17 cellular contexts compared by ENCODE assay signal in the genomic region with DNA sequence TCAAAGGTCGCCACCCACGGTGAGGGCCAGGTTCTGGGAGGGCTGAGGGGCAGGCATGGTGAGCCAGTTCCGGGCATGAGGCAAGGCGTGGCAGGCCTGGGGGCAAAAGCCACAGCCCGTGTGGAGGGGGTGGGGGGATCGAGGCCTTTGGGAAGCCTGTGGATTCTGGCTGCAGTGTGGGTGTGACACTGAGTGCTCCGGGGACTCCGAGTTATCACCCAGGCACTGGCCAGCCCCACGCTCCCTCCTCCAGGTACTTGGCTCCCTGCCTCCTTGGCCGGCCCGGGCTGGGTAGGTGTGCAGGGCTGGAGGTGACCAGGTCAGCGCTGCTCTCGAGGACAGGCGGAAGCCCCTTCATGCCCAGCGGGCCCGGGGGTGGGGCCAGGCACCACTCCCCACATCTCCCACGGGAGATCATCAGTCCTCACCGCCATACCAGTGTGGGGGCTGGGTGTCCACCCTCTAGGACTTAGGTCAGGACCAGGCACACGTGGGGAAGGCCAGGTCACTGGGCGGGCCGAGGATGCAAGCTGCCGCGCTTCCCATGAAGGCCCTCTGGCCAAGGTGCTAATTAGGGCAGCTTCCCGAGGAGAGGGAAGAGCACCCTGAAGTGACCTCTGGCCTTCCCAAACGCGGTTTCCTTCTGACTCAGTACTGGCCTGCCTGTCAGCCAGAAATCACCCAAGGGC. TPM values are rescaled to one million over a fixed set of nuclear protein-coding genes. Genes with fewer than 3 reads are reported as not detected.
DNase-seq lines count a peak whose midpoint lies in the region; ATAC-seq and TF ChIP-seq lines count a peak whose summit lies in the region.
"Had no signal": no experiment of that assay in that cellular context is flagged by ENCODE, and none has a peak within 500 bp of the region (broad histone marks: within the 10 kb centered on the region; RNA-seq: fewer than 3 reads in every experiment).

No MANE protein-coding gene starts in this region.

- 88 to 89% methylated on average over 7 to 26 of the region's 26 CpGs for WGBS in endodermal cell (ENCODE audit: insufficient coverage in 1 of 2, insufficient read length in 1 of 2), 2 experiments
- WGBS in stomach, 5 donors = 33 to 48% (median 43%) methylated on average over 24 to 26 of the region's 26 CpGs

- H3K4me1 Mint-ChIP-seq in endodermal cell = no peaks in the 10 kb centered on the region
- H3K4me1 Mint-ChIP-seq: CD4-positive, CD25-positive, alpha-beta regulatory T cell had no signal

- H3K9me3 ChIP-seq in Peyer's patch (no peaks in the 10 kb centered on the region), endodermal cell (ENCODE audit: control insufficient read depth, low read length) (no peaks in the 10 kb centered on the region), mucosa of descending colon (no peaks in the 10 kb centered on the region), stomach (no peaks in the 10 kb centered on the region)

- no peak overlapping the region for H3K4me3 Mint-ChIP-seq in endodermal cell
- H3K4me3 Mint-ChIP-seq: CD4-positive, CD25-positive, alpha-beta regulatory T cell had no signal

- no peak overlapping the region for H3K4me3 ChIP-seq in Peyer's patch
- no peak overlapping the region for H3K4me3 ChIP-seq in endodermal cell (ENCODE audit: low read length)
- H3K4me3 ChIP-seq in mucosa of descending colon = no peak overlapping the region
- no peak overlapping the region for H3K4me3 ChIP-seq in stomach
- H3K4me3 ChIP-seq: GM23248 had no signal

- intact Hi-C loops in mucosa of descending colon (cut with DNase I, micrococcal nuclease) (no loop called here), stomach (cut with DNase I; ENCODE audit: low total_unique reads) (no loop called here)

- H3K27ac ChIP-seq in Peyer's patch (peak overlapping the region in 2 of 4 donors; percentile 27 to 84), endodermal cell (ENCODE audit: low read depth, low read length) (no peak overlapping the region), stomach (peak overlapping the region; percentile 13 to 62 (median 60))
- H3K27ac ChIP-seq: GM23248 had no signal

- no peaks in the 10 kb centered on the region for H3K36me3 ChIP-seq in Peyer's patch
- no peaks in the 10 kb centered on the region for H3K36me3 ChIP-seq in endodermal cell (ENCODE audit: control insufficient read depth, insufficient read depth, low read length)
- H3K36me3 ChIP-seq in mucosa of descending colon (ENCODE audit: low read depth) = no peaks in the 10 kb centered on the region
- no peaks in the 10 kb centered on the region for H3K36me3 ChIP-seq in stomach

- peaks cover 8% of the 10 kb centered on the region for H3K27me3 Mint-ChIP-seq in endodermal cell (ENCODE audit: insufficient read depth)

- TF ChIP-seq EP300 in stomach (IDR thresholded peaks at IDR 0.05) = no peak

- H3K4me1 ChIP-seq in Peyer's patch (peaks cover 0 to 57% (median 14%) of the 10 kb centered on the region in 4 donors), endodermal cell (ENCODE audit: control insufficient read depth, insufficient read depth, low read length) (no peaks in the 10 kb centered on the region), mucosa of descending colon (ENCODE audit: low read depth) (peaks cover 52% of the 10 kb centered on the region), stomach (peaks cover 55 to 72% (median 70%) of the 10 kb centered on the region in 4 donors)

- DNase-seq in Peyer's patch = peak in 2 of 3 donors; percentile 64 to 67
- peak; percentile 32 for DNase-seq in endodermal cell
- peak in 2 of 3 donors; percentile 70 to 74 for DNase-seq in mucosa of descending colon
- DNase-seq in stomach = peak; percentile 71
- no peak for DNase-seq in activated CD8-positive, alpha-beta memory T cell treated with anti-CD3 and anti-CD28 coated beads, Interleukin-2, amount 50 U/mL, for 4 hours
- DNase-seq in glomerular visceral epithelial cell (ENCODE audit: extremely low spot score) = no peak
- DNase-seq: Calu3; CD4-positive, CD25-positive, alpha-beta regulatory T cell; DMS79; GM23248; KG1; NCI-H1417 treated with DMSO at 0.1 percent for 48 hours; NCI-H1930; NCI-H526 treated with DMSO at 0.1 percent for 48 hours; SIG-M5 had no signal

- TF ChIP-seq POLR2A in Peyer's patch (IDR thresholded peaks at IDR 0.05) (no peak), stomach (IDR thresholded peaks at IDR 0.05) (no peak)

- H3K36me3 Mint-ChIP-seq in endodermal cell (ENCODE audit: low read depth) = no peaks in the 10 kb centered on the region
- H3K36me3 Mint-ChIP-seq: CD4-positive, CD25-positive, alpha-beta regulatory T cell had no signal

- no peak overlapping the region for H3K9ac ChIP-seq in endodermal cell (ENCODE audit: extremely low read depth, low read length, poor library complexity, severe bottlenecking)
- H3K9ac ChIP-seq: GM23248 had no signal

- H3K27me3 ChIP-seq in Peyer's patch = no peaks in the 10 kb centered on the region
- no peaks in the 10 kb centered on the region for H3K27me3 ChIP-seq in endodermal cell (ENCODE audit: control insufficient read depth, insufficient read depth, low read length, poor library complexity, severe bottlenecking)
- H3K27me3 ChIP-seq in stomach = no peaks in the 10 kb centered on the region

- ATAC-seq in mucosa of descending colon (peak; percentile 48), GM18502 (IDR thresholded peaks at IDR 0.05; ENCODE audit: poor library complexity, unreplicated experiment) (no peak)

- TF ChIP-seq CTCF in Peyer's patch (IDR thresholded peaks at IDR 0.05) (no peak), endodermal cell (conservative IDR thresholded peaks at IDR 0.05) (no peak), mucosa of descending colon (IDR thresholded peaks at IDR 0.05) (no peak), stomach (IDR thresholded peaks at IDR 0.05) (no peak)

- H3K27ac Mint-ChIP-seq in endodermal cell = no peak overlapping the region
- H3K27ac Mint-ChIP-seq: CD4-positive, CD25-positive, alpha-beta regulatory T cell had no signal

- peaks cover 6% of the 10 kb centered on the region for H3K9me3 Mint-ChIP-seq in endodermal cell
- H3K9me3 Mint-ChIP-seq: CD4-positive, CD25-positive, alpha-beta regulatory T cell had no signal

RNA-seq across cellular contexts. Expression of a gene that starts 34.1 kb away (rescaled TPM):
- total RNA-seq in Peyer's patch (under 1 TPM in 1 of 4 donors, not detected in 3; 0.40 TPM), endodermal cell (not detected), mucosa of descending colon (under 1 TPM; 0.39 to 0.98 (median 0.63) TPM), stomach (1 to 10 TPM in 3 of 5 donors, not detected in 2; 1.3 to 8.8 (median 2.6) TPM)
- polyA plus RNA-seq in endodermal cell (2013, experiment 1 of 2) = not detected
- polyA plus RNA-seq in endodermal cell (2013, experiment 2 of 2) = not detected
- 1 to 10 TPM in 2 of 3 donors, under 1 TPM in 1; 0.85 to 3.7 (median 2.2) TPM for polyA plus RNA-seq in stomach
- total RNA-seq: Calu3, G401, GM23248 had no signal
- polyA plus RNA-seq: GM23248 had no signal

RNA-seq across cellular contexts. Expression of a gene that starts 46.8 kb away (rescaled TPM):
- total RNA-seq in Peyer's patch = 10 to 100 TPM; 30.5 to 78.3 (median 54.0) TPM
- total RNA-seq in endodermal cell = 10 to 100 TPM; 15.6 to 17.5 TPM
- polyA plus RNA-seq in endodermal cell (2013, experiment 1 of 2) = 3.3 TPM
- 4.4 TPM for polyA plus RNA-seq in endodermal cell (2013, experiment 2 of 2)
- total RNA-seq in mucosa of descending colon = 10 to 100 TPM; 49.6 to 65.5 (median 52.1) TPM
- 10 to 100 TPM; 16.7 to 84.0 (median 28.1) TPM for total RNA-seq in stomach
- polyA plus RNA-seq in stomach = 10 to 100 TPM; 10.8 to 15.5 (median 12.7) TPM

RNA-seq across cellular contexts. Expression of a gene that starts 48.2 kb away (rescaled TPM):
- total RNA-seq in Peyer's patch = not detected
- not detected for total RNA-seq in endodermal cell
- polyA plus RNA-seq in endodermal cell (2013, experiment 1 of 2) = not detected
- polyA plus RNA-seq in endodermal cell (2013, experiment 2 of 2) = not detected
- not detected for total RNA-seq in mucosa of descending colon
- not detected for total RNA-seq in stomach
- not detected for polyA plus RNA-seq in stomach
- total RNA-seq: Calu3; CD4-positive, CD25-positive, alpha-beta regulatory T cell; G401; GM23248 had no signal
- polyA plus RNA-seq: CD4-positive, CD25-positive, alpha-beta regulatory T cell; GM23248 had no signal

Comparison
In these comparisons a context has a peak if more than half of its experiments do, and no peak if none do; other contexts are left out.
1. DNase-seq: peak in Peyer's patch (2 of 3), endodermal cell (single experiment), mucosa of descending colon (2 of 3) and stomach (single experiment); none in activated CD8-positive, alpha-beta memory T cell treated with anti-CD3 and anti-CD28 coated beads, Interleukin-2, amount 50 U/mL, for 4 hours (single experiment) and glomerular visceral epithelial cell (single experiment).